In genomic region chr11:67288198-67288451, GRCh38 we compare ENCODE assay signal across 8 cellular contexts. TPM values are rescaled to one million over a fixed set of nuclear protein-coding genes. Genes with fewer than 3 reads are reported as not detected.
DNase-seq lines count a peak whose midpoint lies in the region; ATAC-seq and TF ChIP-seq lines count a peak whose summit lies in the region.

No MANE protein-coding gene starts in this region.

- H3K27ac Mint-ChIP-seq in natural killer cell treated with Interleukin-12 subunit alpha and Interleukin-12 subunit beta and Interleukin-15 and Interleukin-18, amount 100 ng/mL, for 72 hours: peak overlapping the region; percentile 98 to 100

- H3K36me3 ChIP-seq in BJ (ENCODE audit: control insufficient read depth, insufficient read depth, low read length): peaks cover 33% of the 10 kb centered on the region
- H3K36me3 ChIP-seq in HUES64 (ENCODE audit: insufficient read depth, low read length): peaks cover 49% of the 10 kb centered on the region

- peaks cover 32 to 38% of the 10 kb centered on the region in 2 donors for H3K4me1 Mint-ChIP-seq in natural killer cell treated with Interleukin-12 subunit alpha and Interleukin-12 subunit beta and Interleukin-15 and Interleukin-18, amount 100 ng/mL, for 72 hours (ENCODE audit: low read depth in 2 of 2)

- WGBS in HUES64: 61% methylated on average over 4 of the region's 4 CpGs

- peak overlapping the region; percentile 93 for H3K9ac ChIP-seq in HUES64 (ENCODE audit: low read depth, low read length)

- DNase-seq in BJ (ENCODE audit: low read depth) (no peak), choroid plexus epithelial cell (ENCODE audit: low read depth) (no peak), hepatic stellate cell (ENCODE audit: low spot score) (no peak), Ammon's horn (ENCODE audit: low spot score) (no peak), NCI-H446 treated with DMSO at 0.1 percent for 48 hours (lab: John Stamatoyannopoulos, UW) (no peak)
- no peak for DNase-seq in natural killer cell treated with Interleukin-12 subunit alpha and Interleukin-12 subunit beta and Interleukin-15 and Interleukin-18, amount 100 ng/mL, for 72 hours (ENCODE audit: low spot score)
- DNase-seq in central memory CD4-positive, alpha-beta T cell: no peak

- peak overlapping the region; percentile 96 for H3K27ac ChIP-seq in HUES64 (ENCODE audit: low read depth, low read length)

- H3K4me3 ChIP-seq in BJ (ENCODE audit: low read depth, low read length) (peak overlapping the region; percentile 94), HUES64 (ENCODE audit: low read length) (peak overlapping the region; percentile 78), choroid plexus epithelial cell (ENCODE audit: low read depth, low read length) (peak overlapping the region; percentile 76)

- no peaks in the 10 kb centered on the region for H3K27me3 Mint-ChIP-seq in natural killer cell treated with Interleukin-12 subunit alpha and Interleukin-12 subunit beta and Interleukin-15 and Interleukin-18, amount 100 ng/mL, for 72 hours

- H3K4me1 ChIP-seq in HUES64 (ENCODE audit: insufficient read depth, low read length): peaks cover 8% of the 10 kb centered on the region

- peaks cover 8% of the 10 kb centered on the region for H3K36me3 Mint-ChIP-seq in natural killer cell treated with Interleukin-12 subunit alpha and Interleukin-12 subunit beta and Interleukin-15 and Interleukin-18, amount 100 ng/mL, for 72 hours

- CTCF ChIA-PET in BJ (lab: Yijun Ruan, JAX): interaction anchor here (0.7 to 3.3 kb wide), 7 partner anchors 19 to 216 kb away, joined by 3 to 10 read pairs (median 4); no protein-coding TSS in a partner anchor

- POLR2A ChIA-PET in BJ (lab: Charles Lee): interaction anchor here (0.5 kb wide), 1 partner anchor 18 kb away, joined by 4 read pairs; no protein-coding TSS in a partner anchor

- H3K9me3 ChIP-seq in HUES64 (ENCODE audit: insufficient read depth, low read depth, low read length): no peaks in the 10 kb centered on the region

- TF ChIP-seq CTCF in BJ (IDR thresholded peaks at IDR 0.05; ENCODE audit: insufficient read depth, low read depth, low read length) (no peak), choroid plexus epithelial cell (conservative IDR thresholded peaks at IDR 0.05; ENCODE audit: low read depth, low read length) (no peak)

- no peaks in the 10 kb centered on the region for H3K27me3 ChIP-seq in BJ (ENCODE audit: control insufficient read depth, insufficient read depth, low read length)
- no peaks in the 10 kb centered on the region for H3K27me3 ChIP-seq in HUES64 (ENCODE audit: insufficient read depth, low read length)

- peak in 1 of 2 donors; percentile 2 for ATAC-seq in natural killer cell treated with Interleukin-12 subunit alpha and Interleukin-12 subunit beta and Interleukin-15 and Interleukin-18, amount 100 ng/mL, for 72 hours

- no peaks in the 10 kb centered on the region for H3K9me3 Mint-ChIP-seq in natural killer cell treated with Interleukin-12 subunit alpha and Interleukin-12 subunit beta and Interleukin-15 and Interleukin-18, amount 100 ng/mL, for 72 hours

- peak overlapping the region; percentile 91 for H3K4me3 Mint-ChIP-seq in natural killer cell treated with Interleukin-12 subunit alpha and Interleukin-12 subunit beta and Interleukin-15 and Interleukin-18, amount 100 ng/mL, for 72 hours

RNA-seq across cellular contexts. Expression of gene ANKRD13D, which starts 1.0 kb away (rescaled TPM):
- polyA plus RNA-seq in BJ (2011; rRNA removed): 18.4 and 30.7 TPM in 2 replicates
- polyA minus RNA-seq in BJ (2011; rRNA and poly(A)+ RNA removed): 27.4 and 33.7 TPM in 2 replicates
- polyA plus RNA-seq in HUES64 (2013, experiment 1 of 2): 14.1 TPM
- 13.9 TPM for polyA plus RNA-seq in HUES64 (2013, experiment 2 of 2)
- 100 to 1,000 TPM; 182 to 231 TPM for total RNA-seq in natural killer cell treated with Interleukin-12 subunit alpha and Interleukin-12 subunit beta and Interleukin-15 and Interleukin-18, amount 100 ng/mL, for 72 hours

RNA-seq across cellular contexts. Expression of gene SSH3, which starts 15.2 kb away (rescaled TPM):
- 19.1 and 22.1 TPM in 2 replicates for polyA plus RNA-seq in BJ (2011; rRNA removed)
- polyA minus RNA-seq in BJ (2011; rRNA and poly(A)+ RNA removed): 10.9 and 14.6 TPM in 2 replicates
- polyA plus RNA-seq in HUES64 (2013, experiment 1 of 2): 13.7 TPM
- polyA plus RNA-seq in HUES64 (2013, experiment 2 of 2): 14.1 TPM
- total RNA-seq in natural killer cell treated with Interleukin-12 subunit alpha and Interleukin-12 subunit beta and Interleukin-15 and Interleukin-18, amount 100 ng/mL, for 72 hours: 10 to 100 TPM; 19.2 to 32.3 TPM

RNA-seq across cellular contexts. Expression of gene GRK2, which starts 21.9 kb away (rescaled TPM):
- polyA plus RNA-seq in BJ (2011; rRNA removed): 21.9 and 31.2 TPM in 2 replicates
- 62.1 and 64.5 TPM in 2 replicates for polyA minus RNA-seq in BJ (2011; rRNA and poly(A)+ RNA removed)
- 30.8 TPM for polyA plus RNA-seq in HUES64 (2013, experiment 1 of 2)
- 34.2 TPM for polyA plus RNA-seq in HUES64 (2013, experiment 2 of 2)
- total RNA-seq in natural killer cell treated with Interleukin-12 subunit alpha and Interleukin-12 subunit beta and Interleukin-15 and Interleukin-18, amount 100 ng/mL, for 72 hours: 100 to 1,000 TPM; 394 to 432 TPM
